In genomic region chr4:30720021-30720655, GRCh38 we compare ENCODE assay signal across 8 cellular contexts. TPM values are rescaled to one million over a fixed set of nuclear protein-coding genes. Genes with fewer than 3 reads are reported as not detected.
DNase-seq lines count a peak whose midpoint lies in the region; ATAC-seq and TF ChIP-seq lines count a peak whose summit lies in the region.

A gene with protein sequence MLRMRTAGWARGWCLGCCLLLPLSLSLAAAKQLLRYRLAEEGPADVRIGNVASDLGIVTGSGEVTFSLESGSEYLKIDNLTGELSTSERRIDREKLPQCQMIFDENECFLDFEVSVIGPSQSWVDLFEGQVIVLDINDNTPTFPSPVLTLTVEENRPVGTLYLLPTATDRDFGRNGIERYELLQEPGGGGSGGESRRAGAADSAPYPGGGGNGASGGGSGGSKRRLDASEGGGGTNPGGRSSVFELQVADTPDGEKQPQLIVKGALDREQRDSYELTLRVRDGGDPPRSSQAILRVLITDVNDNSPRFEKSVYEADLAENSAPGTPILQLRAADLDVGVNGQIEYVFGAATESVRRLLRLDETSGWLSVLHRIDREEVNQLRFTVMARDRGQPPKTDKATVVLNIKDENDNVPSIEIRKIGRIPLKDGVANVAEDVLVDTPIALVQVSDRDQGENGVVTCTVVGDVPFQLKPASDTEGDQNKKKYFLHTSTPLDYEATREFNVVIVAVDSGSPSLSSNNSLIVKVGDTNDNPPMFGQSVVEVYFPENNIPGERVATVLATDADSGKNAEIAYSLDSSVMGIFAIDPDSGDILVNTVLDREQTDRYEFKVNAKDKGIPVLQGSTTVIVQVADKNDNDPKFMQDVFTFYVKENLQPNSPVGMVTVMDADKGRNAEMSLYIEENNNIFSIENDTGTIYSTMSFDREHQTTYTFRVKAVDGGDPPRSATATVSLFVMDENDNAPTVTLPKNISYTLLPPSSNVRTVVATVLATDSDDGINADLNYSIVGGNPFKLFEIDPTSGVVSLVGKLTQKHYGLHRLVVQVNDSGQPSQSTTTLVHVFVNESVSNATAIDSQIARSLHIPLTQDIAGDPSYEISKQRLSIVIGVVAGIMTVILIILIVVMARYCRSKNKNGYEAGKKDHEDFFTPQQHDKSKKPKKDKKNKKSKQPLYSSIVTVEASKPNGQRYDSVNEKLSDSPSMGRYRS (N-terminal part only) (plus strand): TSS chr4:30720369. CDS start chr4:30721423, 1,054 bp downstream.

- under 1% methylated on average over 43 of the region's 43 CpGs for WGBS in right cardiac atrium

- intact Hi-C loops in right cardiac atrium (cut with DNase I): no loop called here

- H3K27me3 ChIP-seq in DOHH2 (ENCODE audit: control insufficient read depth, low read length): no peaks in the 10 kb centered on the region
- no peaks in the 10 kb centered on the region for H3K27me3 ChIP-seq in right cardiac atrium (ENCODE audit: control insufficient read depth, insufficient read depth)

- no peak for DNase-seq in LNCaP clone FGC (ENCODE audit: low read depth)
- DNase-seq in amygdala (lab: John Stamatoyannopoulos, UW): peak in 42 of 56 donors; percentile 4 to 76 (median 44)
- DNase-seq in right cardiac atrium: peak; percentile 26 to 64 (median 48)
- DNase-seq in pons (ENCODE audit: low spot score): peak; percentile 54
- no peak for DNase-seq in erythroblast (lab: John Stamatoyannopoulos, UW)
- no peak for DNase-seq in activated effector memory CD4-positive, alpha-beta T cell treated with Interleukin-2 at 50 U/mL for 16 hours

- H3K9me2 ChIP-seq in DOHH2 (replicated peaks; ENCODE audit: control insufficient read depth, low read length): no peaks in the 10 kb centered on the region

- peaks cover 19% of the 10 kb centered on the region for H3F3A ChIP-seq in DOHH2 (ENCODE audit: control insufficient read depth, insufficient read depth)

- H4K20me1 ChIP-seq in DOHH2 (ENCODE audit: control insufficient read depth, insufficient read depth, low read depth, low read length): no peaks in the 10 kb centered on the region

- peaks cover 58% of the 10 kb centered on the region for H3K79me2 ChIP-seq in DOHH2 (ENCODE audit: control insufficient read depth, low read length)

- H3K27ac ChIP-seq in DOHH2 (ENCODE audit: low read depth, low read length) (peak within 1 kb of the TSS; percentile 92), right cardiac atrium (ENCODE audit: low read length) (no peak within 1 kb of the TSS)

- no peak for TF ChIP-seq CTCF in DOHH2 (IDR thresholded peaks at IDR 0.05; ENCODE audit: low read depth, low read length, poor library complexity, severe bottlenecking)
- no peak for TF ChIP-seq CTCF in LNCaP clone FGC (IDR thresholded peaks at IDR 0.05; ENCODE audit: control insufficient read depth, extremely low read depth, insufficient read depth)

- ATAC-seq in right cardiac atrium: peak in 1 of 2 donors; percentile 0
- ATAC-seq in HG02623 (IDR thresholded peaks at IDR 0.05; ENCODE audit: unreplicated experiment): no peak

- peaks cover 8% of the 10 kb centered on the region; the same call in 1 of the 2 replicates for H3K9me3 ChIP-seq in DOHH2 (ENCODE audit: control insufficient read depth, insufficient read depth, low read length)
- H3K9me3 ChIP-seq in right cardiac atrium (ENCODE audit: control insufficient read depth, low read length): no peaks in the 10 kb centered on the region

- peak within 1 kb of the TSS; percentile 82 for H3K4me2 ChIP-seq in DOHH2 (ENCODE audit: low read length)

- H3K4me3 ChIP-seq in DOHH2 (ENCODE audit: low read length): peak within 1 kb of the TSS; percentile 86
- H3K4me3 ChIP-seq in LNCaP clone FGC (ENCODE audit: low read depth, low read length): peak within 1 kb of the TSS; percentile 25
- peak within 1 kb of the TSS; percentile 23 for H3K4me3 ChIP-seq in right cardiac atrium (ENCODE audit: low read length)

- no peak for TF ChIP-seq POLR2A in erythroblast (IDR thresholded peaks at IDR 0.05; ENCODE audit: low read length)

- peaks cover 30% of the 10 kb centered on the region for H3K36me3 ChIP-seq in DOHH2 (ENCODE audit: control insufficient read depth, low read length)

- peaks cover 35% of the 10 kb centered on the region for H3K4me1 ChIP-seq in DOHH2 (ENCODE audit: control insufficient read depth, low read length)
- peaks cover 5% of the 10 kb centered on the region for H3K4me1 ChIP-seq in right cardiac atrium (ENCODE audit: control insufficient read depth, insufficient read depth, low read length)

RNA-seq across cellular contexts. Expression of the gene that starts here (rescaled TPM):
- total RNA-seq in right cardiac atrium: 10 to 100 TPM in 2 of 4 donors, 1 to 10 TPM in 2; 6.1 to 14.5 (median 10.6) TPM
- 1.00 TPM for polyA plus RNA-seq in right cardiac atrium

Comparison
In these comparisons a context has a peak if more than half of its experiments do, and no peak if none do; other contexts are left out.
1. H3K4me3 ChIP-seq: peak in every context shown above with its lines; median percentile 86 in DOHH2; 25 in LNCaP clone FGC; 23 in right cardiac atrium.
2. DNase-seq: peak in amygdala (42 of 56), right cardiac atrium (3 of 3) and pons (single experiment); none in LNCaP clone FGC (single experiment), erythroblast (0 of 2) and activated effector memory CD4-positive, alpha-beta T cell treated with Interleukin-2 at 50 U/mL for 16 hours (single experiment).